ENCODE assay signal across 19 cellular contexts in genomic region chr12:113781415-113782198, GRCh38.
DNase-seq lines count a peak whose midpoint lies in the region; ATAC-seq, FAIRE-seq and TF ChIP-seq lines count a peak whose summit lies in the region.
"Had no signal": no experiment of that assay in that cellular context is flagged by ENCODE, and none has a peak within 500 bp of the region (broad histone marks: within the 10 kb centered on the region; RNA-seq: fewer than 3 reads in every experiment).

No MANE protein-coding gene starts in this region.

- no peak overlapping the region for H3K27ac Mint-ChIP-seq in CD8-positive, alpha-beta memory T cell
- no peak overlapping the region for H3K27ac Mint-ChIP-seq in activated T-helper 2 cell treated with anti-CD3 and anti-CD28 coated beads, Interferon-gamma antibody, Interleukin-2, Interleukin-4, amounts not matched to agents 10 μg/mL and 5 μg/mL and 100 μg/mL, durations not matched to agents 14 hours and 24 hours and 36 hours
- H3K27ac Mint-ChIP-seq: activated T-helper 17 cell treated with anti-CD3 and anti-CD28 coated beads, Interleukin-2, amount 50 U/mL, for 72 hours; CD4-positive, CD25-positive, alpha-beta regulatory T cell; stimulated activated effector memory CD8-positive, alpha-beta T cell treated with anti-CD3 and anti-CD28 coated beads, Interleukin-12 subunit alpha, Interleukin-12 subunit beta, amount 100 ng/mL, for 72 hours had no signal

- H3K79me2 ChIP-seq in K562 (ENCODE audit: control insufficient read depth, insufficient read depth, low read length) (no peaks in the 10 kb centered on the region), HepG2 (ENCODE audit: insufficient read depth, low read length) (no peaks in the 10 kb centered on the region)

- peaks cover 16 to 44% of the 10 kb centered on the region in 2 donors for H3K27me3 Mint-ChIP-seq in CD8-positive, alpha-beta memory T cell
- H3K27me3 Mint-ChIP-seq in activated T-helper 2 cell treated with anti-CD3 and anti-CD28 coated beads, Interferon-gamma antibody, Interleukin-2, Interleukin-4, amounts not matched to agents 10 μg/mL and 5 μg/mL and 100 μg/mL, durations not matched to agents 14 hours and 24 hours and 36 hours (ENCODE audit: low read depth) = no peaks in the 10 kb centered on the region

- H2BK20ac ChIP-seq in IMR-90 (ENCODE audit: low read depth, low read length) = no peak overlapping the region

- no peak overlapping the region for H3K4me2 ChIP-seq in IMR-90 (ENCODE audit: low read depth, low read length)
- peak overlapping the region; percentile 25; the same call in 1 of the 2 replicates for H3K4me2 ChIP-seq in K562 (ENCODE audit: insufficient read depth, low read length)
- peak overlapping the region; percentile 78 for H3K4me2 ChIP-seq in HepG2 (ENCODE audit: low read depth, low read length)
- H3K4me2 ChIP-seq: PC-9, smooth muscle cell had no signal

- H3K4me1 ChIP-seq in IMR-90 (ENCODE audit: control insufficient read depth, insufficient read depth, low read length) = no peaks in the 10 kb centered on the region
- H3K4me1 ChIP-seq in K562 (replicated peaks in 1 of 2; ENCODE audit: control insufficient read depth in 2 of 2, insufficient read depth in 2 of 2, low read length in 2 of 2) = peaks cover 4 to 7% of the 10 kb centered on the region in 2 experiments; a peak in 3 of 5 replicates
- H3K4me1 ChIP-seq in HepG2 (ENCODE audit: insufficient read depth, low read length) = peaks cover 58% of the 10 kb centered on the region
- no peaks in the 10 kb centered on the region for H3K4me1 ChIP-seq in CD8-positive, alpha-beta memory T cell (ENCODE audit: insufficient read depth, low read length)
- H3K4me1 ChIP-seq: left lung, tibial nerve had no signal

- H3K27me3 ChIP-seq in IMR-90 (ENCODE audit: control insufficient read depth, insufficient read depth, low read length) = peaks cover 14% of the 10 kb centered on the region
- no peaks in the 10 kb centered on the region for H3K27me3 ChIP-seq in K562 (ENCODE audit: control insufficient read depth in 2 of 2, insufficient read depth in 2 of 2, low read length in 2 of 2)
- H3K27me3 ChIP-seq in HepG2 (ENCODE audit: control insufficient read depth in 1 of 2, insufficient read depth in 2 of 2, low read length in 2 of 2) = no peaks in the 10 kb centered on the region
- no peaks in the 10 kb centered on the region for H3K27me3 ChIP-seq in CD8-positive, alpha-beta memory T cell (ENCODE audit: insufficient read depth, low read length, poor library complexity, severe bottlenecking)

- CTCF ChIA-PET in IMR-90 (lab: Yijun Ruan, JAX) (interaction anchor here (1.2 kb wide), 1 partner anchor 18 kb away, joined by 4 read pairs; no protein-coding TSS in a partner anchor), K562 (lab: Yijun Ruan, JAX; ENCODE audit: low intra/inter-chr PET ratio) (no interaction called here), HepG2 (lab: Yijun Ruan, JAX; ENCODE audit: low intra/inter-chr PET ratio, low total read pairs) (no interaction called here)
- CTCF ChIA-PET in CD8-positive, alpha-beta memory T cell (lab: Charles Lee) = no interaction called here

- FAIRE-seq in K562 (lab: Jason Lieb, UNC) = no peak
- FAIRE-seq in HepG2 (lab: Jason Lieb, UNC) = peak; percentile 51
- FAIRE-seq: GM12892 had no signal

- H3K79me1 ChIP-seq in IMR-90 (ENCODE audit: low read depth in 1 of 2, low read length in 2 of 2) = no peaks in the 10 kb centered on the region

- no peak overlapping the region for H4K8ac ChIP-seq in IMR-90 (ENCODE audit: low read depth in 2 of 2, low read length in 2 of 2)

- H3K27ac ChIP-seq in IMR-90 (ENCODE audit: insufficient read depth, low read length) (no peak overlapping the region), K562 (ENCODE audit: extremely low read depth, low read depth, low read length) (no peak overlapping the region), HepG2 (ENCODE audit: extremely low read length, insufficient read depth, low read length) (peak overlapping the region; percentile 8)
- H3K27ac ChIP-seq in CD8-positive, alpha-beta memory T cell (ENCODE audit: low read depth, low read length) = no peak overlapping the region
- H3K27ac ChIP-seq: left lung, PC-9, tibial nerve had no signal

- H3K4me1 Mint-ChIP-seq in CD8-positive, alpha-beta memory T cell = no peaks in the 10 kb centered on the region
- H3K4me1 Mint-ChIP-seq in activated T-helper 2 cell treated with anti-CD3 and anti-CD28 coated beads, Interferon-gamma antibody, Interleukin-2, Interleukin-4, amounts not matched to agents 10 μg/mL and 5 μg/mL and 100 μg/mL, durations not matched to agents 14 hours and 24 hours and 36 hours (ENCODE audit: low read depth) = no peaks in the 10 kb centered on the region
- H3K4me1 Mint-ChIP-seq: activated T-helper 17 cell treated with anti-CD3 and anti-CD28 coated beads, Interleukin-2, amount 50 U/mL, for 72 hours; CD4-positive, CD25-positive, alpha-beta regulatory T cell; stimulated activated effector memory CD8-positive, alpha-beta T cell treated with anti-CD3 and anti-CD28 coated beads, Interleukin-12 subunit alpha, Interleukin-12 subunit beta, amount 100 ng/mL, for 72 hours had no signal

- H2BK5ac ChIP-seq in IMR-90 (ENCODE audit: low read depth, low read length, poor library complexity, severe bottlenecking) = no peak overlapping the region

- no peak overlapping the region for H2BK15ac ChIP-seq in IMR-90 (ENCODE audit: low read depth, low read length)

- H3K4ac ChIP-seq in IMR-90 (ENCODE audit: low read depth, low read length) = no peak overlapping the region

- H3K9me3 ChIP-seq in IMR-90 (ENCODE audit: control insufficient read depth, insufficient read depth, low read length) (no peaks in the 10 kb centered on the region), K562 (replicated peaks; ENCODE audit: control insufficient read depth, insufficient read depth, low read depth, low read length) (no peaks in the 10 kb centered on the region), HepG2 (ENCODE audit: low read length) (no peaks in the 10 kb centered on the region)
- no peaks in the 10 kb centered on the region for H3K9me3 ChIP-seq in CD8-positive, alpha-beta memory T cell (ENCODE audit: low read length)
- H3K9me3 ChIP-seq: left lung had no signal

- H3K9me1 ChIP-seq in IMR-90 (ENCODE audit: insufficient read depth, low read length) = peaks cover 5% of the 10 kb centered on the region; the same call in 1 of the 2 replicates
- no peaks in the 10 kb centered on the region for H3K9me1 ChIP-seq in K562 (ENCODE audit: control insufficient read depth, insufficient read depth, low read length)

- WGBS in IMR-90 (ENCODE audit: extremely low coverage in 2 of 2, insufficient read length in 1 of 2), 2 experiments = 55% methylated on average over 8 of the region's 10 CpGs; no CpG with 5 or more reads in 1 of the 2 experiments
- WGBS in K562 (ENCODE audit: insufficient coverage, low coverage, missing lambda C conversion rate) = 43% methylated on average over 9 of the region's 10 CpGs
- 4% methylated on average over 10 of the region's 10 CpGs for WGBS in HepG2 (ENCODE audit: low lambda C conversion rate)

- TF ChIP-seq RAD21 in IMR-90 (IDR thresholded peaks at IDR 0.05; ENCODE audit: low read length) = no peak
- TF ChIP-seq RAD21 in K562 (CRISPR knock-in tag; conservative IDR thresholded peaks at IDR 0.05 in 1 of 2, IDR thresholded peaks at IDR 0.05 in 1 of 2) = no peak
- no peak for TF ChIP-seq RAD21 in HepG2 (CRISPR knock-in tag; IDR thresholded peaks at IDR 0.05)

- TF ChIP-seq EP300 in K562 (IDR thresholded peaks at IDR 0.05; ENCODE audit: low read length) (no peak), HepG2 (IDR thresholded peaks at IDR 0.05; ENCODE audit: low read depth in 2 of 2, low read length in 2 of 2) (no peak), HepG2 (CRISPR knock-in tag; IDR thresholded peaks at IDR 0.05; ENCODE audit: borderline replicate concordance) (no peak)

- no peak overlapping the region for H2AK5ac ChIP-seq in IMR-90 (ENCODE audit: low read depth, low read length)

- intact Hi-C loops in IMR-90 (cut with micrococcal nuclease) (no loop called here), K562 (cut with micrococcal nuclease) (no loop called here), HepG2 (cut with micrococcal nuclease; ENCODE audit: unreplicated experiment) (no loop called here)
- intact Hi-C loops in activated T-helper 2 cell treated with anti-CD3 and anti-CD28 coated beads, Interferon-gamma antibody, Interleukin-2, Interleukin-4, amounts not matched to agents 10 μg/mL and 5 μg/mL and 100 μg/mL, durations not matched to agents 14 hours and 24 hours and 36 hours (cut with micrococcal nuclease) = no loop called here

- H3K14ac ChIP-seq in IMR-90 (replicated peaks; ENCODE audit: low read depth, low read length) = no peak overlapping the region

- TF ChIP-seq POLR2A in IMR-90 (IDR thresholded peaks at IDR 0.05; ENCODE audit: low read depth, low read length) = no peak
- TF ChIP-seq POLR2A in K562 (conservative IDR thresholded peaks at IDR 0.05) = no peak
- no peak for TF ChIP-seq POLR2A in HepG2 (IDR thresholded peaks at IDR 0.05; ENCODE audit: insufficient read depth in 1 of 2, low read depth in 2 of 2, low read length in 2 of 2)

- dilution Hi-C loops in IMR-90 (cut with HindIII; ENCODE audit: low sequenced_read_pairs, unreplicated experiment) = no loop called here

- H2AFZ ChIP-seq in IMR-90 (replicated peaks; ENCODE audit: low read length, poor library complexity) (no peak overlapping the region), K562 (ENCODE audit: low read depth, low read length) (peak overlapping the region; percentile 76), HepG2 (ENCODE audit: low read length) (no peak overlapping the region)
- H2AFZ ChIP-seq: PC-9 had no signal

- H3K36me3 Mint-ChIP-seq in CD8-positive, alpha-beta memory T cell = no peaks in the 10 kb centered on the region
- H3K36me3 Mint-ChIP-seq in activated T-helper 2 cell treated with anti-CD3 and anti-CD28 coated beads, Interferon-gamma antibody, Interleukin-2, Interleukin-4, amounts not matched to agents 10 μg/mL and 5 μg/mL and 100 μg/mL, durations not matched to agents 14 hours and 24 hours and 36 hours (ENCODE audit: low read depth) = no peaks in the 10 kb centered on the region
- H3K36me3 Mint-ChIP-seq: CD4-positive, CD25-positive, alpha-beta regulatory T cell; stimulated activated effector memory CD8-positive, alpha-beta T cell treated with anti-CD3 and anti-CD28 coated beads, Interleukin-12 subunit alpha, Interleukin-12 subunit beta, amount 100 ng/mL, for 72 hours had no signal

- no peak overlapping the region for H2BK120ac ChIP-seq in IMR-90 (ENCODE audit: low read depth, low read length)

- H4K20me1 ChIP-seq in IMR-90 (ENCODE audit: insufficient read depth, low read length) (no peaks in the 10 kb centered on the region), K562 (replicated peaks; ENCODE audit: control insufficient read depth, insufficient read depth, low read length) (no peaks in the 10 kb centered on the region), HepG2 (ENCODE audit: insufficient read depth, low read length) (no peaks in the 10 kb centered on the region)

- POLR2A ChIA-PET in IMR-90 (lab: Charles Lee; ENCODE audit: unreplicated experiment) (no interaction called here), K562 (lab: Yijun Ruan, JAX) (interaction anchor here (0.7 kb wide), 1 partner anchor 20 kb away, joined by 3 read pairs; no protein-coding TSS in a partner anchor), HepG2 (lab: Yijun Ruan, JAX) (interaction anchor here (1.6 to 2.7 kb wide), 4 partner anchors 8 to 27 kb away, joined by 5 to 14 read pairs (median 8); no protein-coding TSS in a partner anchor)
- POLR2A ChIA-PET in CD8-positive, alpha-beta memory T cell (lab: Charles Lee) = interaction anchor here (0.5 kb wide), 1 partner anchor 81 kb away, joined by 4 read pairs; no protein-coding TSS in a partner anchor

- H4K5ac ChIP-seq in IMR-90 (ENCODE audit: low read depth, low read length) = no peak overlapping the region

- ATAC-seq in IMR-90 (ENCODE audit: low read depth) (peak; percentile 73), K562 (peak; percentile 54), HepG2 (peak; percentile 62)
- ATAC-seq: activated T-helper 17 cell treated with anti-CD3 and anti-CD28 coated beads, Interleukin-2, amount 50 U/mL, for 72 hours; left lung; stimulated activated effector memory CD8-positive, alpha-beta T cell treated with anti-CD3 and anti-CD28 coated beads, Interleukin-12 subunit alpha, Interleukin-12 subunit beta, amount 100 ng/mL, for 72 hours had no signal

- TF ChIP-seq CTCF in IMR-90 (conservative IDR thresholded peaks at IDR 0.05; ENCODE audit: low read depth, low read length) (no peak), K562 (IDR thresholded peaks at IDR 0.05 in 2 of 3, conservative IDR thresholded peaks at IDR 0.05 in 1 of 3; ENCODE audit: insufficient read depth in 2 of 3, low read depth in 1 of 3, low read length in 3 of 3) (no peak), HepG2 (CRISPR knock-in tag; IDR thresholded peaks at IDR 0.05) (no peak)

- H2AK9ac ChIP-seq in IMR-90 (replicated peaks; ENCODE audit: low read depth, low read length, poor library complexity) = no peak overlapping the region

- no peak overlapping the region for H3K4me3 Mint-ChIP-seq in CD8-positive, alpha-beta memory T cell
- H3K4me3 Mint-ChIP-seq in activated T-helper 2 cell treated with anti-CD3 and anti-CD28 coated beads, Interferon-gamma antibody, Interleukin-2, Interleukin-4, amounts not matched to agents 10 μg/mL and 5 μg/mL and 100 μg/mL, durations not matched to agents 14 hours and 24 hours and 36 hours (ENCODE audit: low read depth) = no peak overlapping the region
- H3K4me3 Mint-ChIP-seq: activated T-helper 17 cell treated with anti-CD3 and anti-CD28 coated beads, Interleukin-2, amount 50 U/mL, for 72 hours; CD4-positive, CD25-positive, alpha-beta regulatory T cell; stimulated activated effector memory CD8-positive, alpha-beta T cell treated with anti-CD3 and anti-CD28 coated beads, Interleukin-12 subunit alpha, Interleukin-12 subunit beta, amount 100 ng/mL, for 72 hours had no signal

- in situ Hi-C loops in IMR-90 (cut with MboI; ENCODE audit: low sequenced_read_pairs) = no loop called here
- in situ Hi-C loops in K562 (cut with MboI) = no loop called here
- in situ Hi-C loops in HepG2 (cut with HindIII; ENCODE audit: extremely low pct_ligation_motif_present, low pct_unique_long_range_greater_than_20kb) = no loop called here

- no peak overlapping the region for H3K9ac ChIP-seq in IMR-90 (ENCODE audit: low read depth, low read length)
- H3K9ac ChIP-seq in K562 (ENCODE audit: insufficient read depth in 1 of 2, low read depth in 2 of 2, low read length in 2 of 2) = no peak overlapping the region
- H3K9ac ChIP-seq in HepG2 (ENCODE audit: insufficient read depth, low read depth, low read length) = peak overlapping the region; percentile 23

- peaks cover 0 to 11% (median 3%) of the 10 kb centered on the region in 5 donors for H3K9me3 Mint-ChIP-seq in CD8-positive, alpha-beta memory T cell
- no peaks in the 10 kb centered on the region for H3K9me3 Mint-ChIP-seq in activated T-helper 2 cell treated with anti-CD3 and anti-CD28 coated beads, Interferon-gamma antibody, Interleukin-2, Interleukin-4, amounts not matched to agents 10 μg/mL and 5 μg/mL and 100 μg/mL, durations not matched to agents 14 hours and 24 hours and 36 hours

- DNase-seq in GM04504 (ENCODE audit: low read depth) (peak; percentile 54), IMR-90 (peak; percentile 59), K562 (ENCODE audit: extremely low read depth in 1 of 4, low spot score in 3 of 4) (no peak), HepG2 (ENCODE audit: low spot score) (peak; percentile 30), cerebellum (ENCODE audit: low spot score) (no peak), NCI-H524 treated with DMSO at 0.1 percent for 48 hours (lab: John Stamatoyannopoulos, UW) (no peak)
- DNase-seq in CD8-positive, alpha-beta memory T cell = no peak
- DNase-seq in activated T-helper 2 cell treated with anti-CD3 and anti-CD28 coated beads, Interferon-gamma antibody, Interleukin-2, Interleukin-4, amounts not matched to agents 10 μg/mL and 5 μg/mL and 100 μg/mL, durations not matched to agents 14 hours and 24 hours and 36 hours (ENCODE audit: low spot score) = no peak
- DNase-seq: CD4-positive, CD25-positive, alpha-beta regulatory T cell; cortex of kidney; left lung; NCI-H187 treated with DMSO at 0.1 percent for 48 hours; NCI-H510A treated with DMSO at 0.1 percent for 48 hours; PC-9 had no signal

- H3K23ac ChIP-seq in IMR-90 (ENCODE audit: low read depth, low read length) = no peak overlapping the region

- H3K36me3 ChIP-seq in IMR-90 (ENCODE audit: control insufficient read depth, insufficient read depth, low read length) (no peaks in the 10 kb centered on the region), K562 (ENCODE audit: control insufficient read depth, insufficient read depth, low read length) (no peaks in the 10 kb centered on the region), HepG2 (replicated peaks in 1 of 2; ENCODE audit: control insufficient read depth in 1 of 2, insufficient read depth in 2 of 2, low read length in 2 of 2) (no peaks in the 10 kb centered on the region)
- no peaks in the 10 kb centered on the region for H3K36me3 ChIP-seq in CD8-positive, alpha-beta memory T cell (ENCODE audit: insufficient read depth, low read length)
- H3K36me3 ChIP-seq: left lung, tibial nerve had no signal

- H3K4me3 ChIP-seq in IMR-90 (ENCODE audit: insufficient read depth, low read depth, low read length) (no peak overlapping the region), K562 (no peak overlapping the region), HepG2 (replicated peaks in 1 of 3; ENCODE audit: insufficient read depth in 1 of 3, low read depth in 2 of 3, low read length in 3 of 3) (peak overlapping the region; percentile 25 to 58 (median 55))
- no peak overlapping the region for H3K4me3 ChIP-seq in CD8-positive, alpha-beta memory T cell (ENCODE audit: low read length)
- H3K4me3 ChIP-seq: left lung, PC-9, smooth muscle cell, tibial nerve had no signal

- BruUV-seq in IMR-90 (replicated peaks; lab: Mats Ljungman, UMichigan) (no TSS peak), K562 (replicated peaks; lab: Mats Ljungman, UMichigan) (no TSS peak), HepG2 (replicated peaks; lab: Mats Ljungman, UMichigan) (no TSS peak)

- no peak overlapping the region for H3K56ac ChIP-seq in IMR-90 (ENCODE audit: extremely low read depth, insufficient read depth, low read length)

- no peak overlapping the region for H3K18ac ChIP-seq in IMR-90 (ENCODE audit: low read depth, low read length)

- H4K91ac ChIP-seq in IMR-90 (ENCODE audit: insufficient read depth, low read depth, low read length) = no peak overlapping the region

Comparison
In these comparisons a context has a peak if more than half of its experiments do, and no peak if none do; other contexts are left out.
1. DNase-seq: peak in GM04504 (single experiment), IMR-90 (single experiment) and HepG2 (single experiment); none in K562 (0 of 4), CD8-positive, alpha-beta memory T cell (0 of 5), cerebellum (single experiment), NCI-H524 treated with DMSO at 0.1 percent for 48 hours (single experiment) and activated T-helper 2 cell treated with anti-CD3 and anti-CD28 coated beads, Interferon-gamma antibody, Interleukin-2, Interleukin-4, amounts not matched to agents 10 μg/mL and 5 μg/mL and 100 μg/mL, durations not matched to agents 14 hours and 24 hours and 36 hours (single experiment).
2. H3K4me3 ChIP-seq: peak in HepG2 (3 of 3); none in IMR-90 (single experiment), K562 (single experiment) and CD8-positive, alpha-beta memory T cell (single experiment).
3. Peak in every context shown above with its lines, with median percentiles within 50 percentile points of each other: ATAC-seq.